Comparison of ENCODE assay signal across 26 cellular contexts in genomic region chr16:75343311-75343710, GRCh38.
DNase-seq lines count a peak whose midpoint lies in the region; ATAC-seq and TF ChIP-seq lines count a peak whose summit lies in the region.
"Had no signal": no experiment of that assay in that cellular context is flagged by ENCODE, and none has a peak within 500 bp of the region (broad histone marks: within the 10 kb centered on the region; RNA-seq: fewer than 3 reads in every experiment).

No MANE protein-coding gene starts in this region.

- H4K91ac ChIP-seq in IMR-90 (ENCODE audit: insufficient read depth, low read depth, low read length) (no peak overlapping the region), mesenchymal stem cell (ENCODE audit: low read length) (no peak overlapping the region)

- no peak for TF ChIP-seq POLR2A in IMR-90 (IDR thresholded peaks at IDR 0.05; ENCODE audit: low read depth, low read length)
- TF ChIP-seq POLR2A in transverse colon (IDR thresholded peaks at IDR 0.05) = no peak
- no peak for TF ChIP-seq POLR2A in thyroid gland (IDR thresholded peaks at IDR 0.05)

- peak overlapping the region; percentile 65 for H3K14ac ChIP-seq in IMR-90 (replicated peaks; ENCODE audit: low read depth, low read length)
- no peak overlapping the region for H3K14ac ChIP-seq in mesenchymal stem cell (ENCODE audit: low read length in 2 of 2)

- CTCF ChIA-PET in IMR-90 (lab: Yijun Ruan, JAX) = no interaction called here

- no peak for ATAC-seq in IMR-90 (ENCODE audit: low read depth)
- ATAC-seq: activated T-cell treated with anti-CD3 and anti-CD28 coated beads, Interleukin-2, amount 50 U/mL, for 72 hours; gastroesophageal sphincter; HCT116 had no signal

- H3K36me3 ChIP-seq in IMR-90 (ENCODE audit: control insufficient read depth, insufficient read depth, low read length) (peaks cover under 1% of the 10 kb centered on the region), mesenchymal stem cell (ENCODE audit: control insufficient read depth in 1 of 2, insufficient read depth in 2 of 2, low read depth in 1 of 2, low read length in 2 of 2) (peaks cover 3 to 13% of the 10 kb centered on the region in 2 experiments), subcutaneous abdominal adipose tissue (ENCODE audit: control insufficient read depth in 5 of 5, insufficient read depth in 5 of 5, low read length in 5 of 5) (peaks cover 0 to 8% (median 3%) of the 10 kb centered on the region in 5 donors), transverse colon (no peaks in the 10 kb centered on the region), thyroid gland (no peaks in the 10 kb centered on the region)
- H3K36me3 ChIP-seq: esophagus muscularis mucosa, gastroesophageal sphincter, SJCRH30 had no signal

- no peak for TF ChIP-seq RAD21 in IMR-90 (IDR thresholded peaks at IDR 0.05; ENCODE audit: low read length)

- DNase-seq in IMR-90 (no peak), mesenchymal stem cell (no peak), transverse colon (no peak), thyroid gland (no peak)
- DNase-seq in activated naive CD4-positive, alpha-beta T cell (lab: John Stamatoyannopoulos, UW) = no peak
- DNase-seq: activated CD4-positive, alpha-beta T cell treated with anti-CD3 and anti-CD28 coated beads, Interleukin-2, amount 10 ng/mL, durations not matched to agents 24 days and 14 days; activated naive CD4-positive, alpha-beta T cell treated with anti-CD3 and anti-CD28 coated beads, Interleukin-2, amount 50 U/mL, for 16 hours; activated T-cell treated with anti-CD3 and anti-CD28 coated beads, Interleukin-2, amount 50 U/mL, for 72 hours; CD4-positive, alpha-beta memory T cell; effector CD4-positive, alpha-beta T cell; GF-D8; islet precursor cell; KG1; naive B cell; NCI-H187; NCI-H2227 treated with DMSO at 0.1 percent for 48 hours; NCI-H82; posterior cingulate gyrus; SJCRH30; stimulated activated CD4-positive, alpha-beta T cell treated with anti-CD3 and anti-CD28 coated beads, Interleukin-1b, Interleukin-23, amount 100 ng/mL, for 48 hours had no signal

- WGBS in IMR-90 (ENCODE audit: extremely low coverage in 2 of 2, insufficient read length in 1 of 2), 2 experiments = 67% methylated on average over 1 of the region's 1 CpG; no CpG with 5 or more reads in 1 of the 2 experiments
- 100% methylated on average over 1 of the region's 1 CpG for WGBS in mesenchymal stem cell
- 83 to 88% methylated on average over 1 of the region's 1 CpG for WGBS in transverse colon (ENCODE audit: low coverage in 1 of 2), 2 donors
- WGBS in thyroid gland, 2 donors = 83 to 95% methylated on average over 1 of the region's 1 CpG

- no peak overlapping the region for H2BK15ac ChIP-seq in IMR-90 (ENCODE audit: low read depth, low read length)
- no peak overlapping the region for H2BK15ac ChIP-seq in mesenchymal stem cell (ENCODE audit: low read depth, poor library complexity, severe bottlenecking)

- peaks cover 7 to 44% of the 10 kb centered on the region in 2 experiments for H3K79me1 ChIP-seq in IMR-90 (ENCODE audit: low read depth in 1 of 2, low read length in 2 of 2)
- H3K79me1 ChIP-seq in mesenchymal stem cell (replicated peaks; ENCODE audit: low read length, poor library complexity, severe bottlenecking) = peaks cover 11% of the 10 kb centered on the region

- no peak overlapping the region for H3K4me3 Mint-ChIP-seq in brain
- H3K4me3 Mint-ChIP-seq: activated CD4-positive, alpha-beta T cell treated with anti-CD3 and anti-CD28 coated beads, Interleukin-2, amount 10 ng/mL, durations not matched to agents 24 days and 14 days; activated T-cell treated with anti-CD3 and anti-CD28 coated beads, Interleukin-2, amount 50 U/mL, for 72 hours; CD4-positive, alpha-beta memory T cell; naive B cell; T-helper 1 cell treated with Interleukin-12 subunit alpha and Interleukin-12 subunit beta and Interleukin-4 antibody, amounts not matched to agents 30 μg/mL and 1 μg/mL, for 36 hours had no signal

- H3K9me3 ChIP-seq in IMR-90 (ENCODE audit: control insufficient read depth, insufficient read depth, low read length) (no peaks in the 10 kb centered on the region), mesenchymal stem cell (ENCODE audit: control insufficient read depth, low read length) (no peaks in the 10 kb centered on the region), subcutaneous abdominal adipose tissue (ENCODE audit: control insufficient read depth in 5 of 5, low read length in 5 of 5) (no peaks in the 10 kb centered on the region), transverse colon (no peaks in the 10 kb centered on the region), thyroid gland (no peaks in the 10 kb centered on the region)
- H3K9me3 ChIP-seq: esophagus muscularis mucosa, gastroesophageal sphincter, SJCRH30 had no signal

- dilution Hi-C loops in IMR-90 (cut with HindIII; ENCODE audit: low sequenced_read_pairs, unreplicated experiment) = no loop called here

- no peak overlapping the region; the same call in 1 of the 2 replicates for H3K4ac ChIP-seq in IMR-90 (ENCODE audit: low read depth, low read length)
- H3K4ac ChIP-seq in mesenchymal stem cell (ENCODE audit: low read depth in 1 of 2, low read length in 2 of 2) = no peak overlapping the region

- H3K18ac ChIP-seq in IMR-90 (ENCODE audit: low read depth, low read length) (no peak overlapping the region), mesenchymal stem cell (ENCODE audit: low read depth in 1 of 2, low read length in 2 of 2) (peak overlapping the region in 1 of 2 experiments; percentile 37)

- TF ChIP-seq CTCF in IMR-90 (conservative IDR thresholded peaks at IDR 0.05; ENCODE audit: low read depth, low read length) = no peak
- no peak for TF ChIP-seq CTCF in brain (conservative IDR thresholded peaks at IDR 0.05)
- TF ChIP-seq CTCF in transverse colon (IDR thresholded peaks at IDR 0.05) = no peak
- no peak for TF ChIP-seq CTCF in thyroid gland (IDR thresholded peaks at IDR 0.05)

- no TSS peak for BruUV-seq in IMR-90 (replicated peaks; lab: Mats Ljungman, UMichigan)

- peak overlapping the region; percentile 30; the same call in 1 of the 2 replicates for H2AK5ac ChIP-seq in IMR-90 (ENCODE audit: low read depth, low read length)
- peak overlapping the region; percentile 82 for H2AK5ac ChIP-seq in mesenchymal stem cell (ENCODE audit: low read length, severe bottlenecking)

- intact Hi-C loops in IMR-90 (cut with micrococcal nuclease) (loop anchor here (5.0 kb wide), 1 partner anchor 34 kb away; no protein-coding TSS in a partner anchor), transverse colon (cut with DNase I; ENCODE audit: low total_unique reads) (no loop called here), thyroid gland (cut with DNase I) (no loop called here)

- H3K4me3 ChIP-seq in IMR-90 (ENCODE audit: insufficient read depth, low read depth, low read length) (no peak overlapping the region), mesenchymal stem cell (ENCODE audit: insufficient read depth in 1 of 2, low read depth in 1 of 2, low read length in 2 of 2) (no peak overlapping the region), subcutaneous abdominal adipose tissue (ENCODE audit: low read depth in 1 of 5, low read length in 5 of 5) (no peak overlapping the region), transverse colon (no peak overlapping the region), thyroid gland (replicated peaks in 1 of 3) (no peak overlapping the region)
- H3K4me3 ChIP-seq: esophagus muscularis mucosa, gastroesophageal sphincter, SJCRH30 had no signal

- H2BK120ac ChIP-seq in IMR-90 (ENCODE audit: low read depth, low read length) (no peak overlapping the region), mesenchymal stem cell (ENCODE audit: low read depth, low read length) (no peak overlapping the region)

- no peak for TF ChIP-seq EP300 in transverse colon (IDR thresholded peaks at IDR 0.05; ENCODE audit: low read depth)

- H3K9me3 Mint-ChIP-seq in brain = peaks cover 0 to 2% (median 0%) of the 10 kb centered on the region in 5 experiments
- H3K9me3 Mint-ChIP-seq: activated CD4-positive, alpha-beta T cell treated with anti-CD3 and anti-CD28 coated beads, Interleukin-2, amount 10 ng/mL, durations not matched to agents 24 days and 14 days; activated T-cell treated with anti-CD3 and anti-CD28 coated beads, Interleukin-2, amount 50 U/mL, for 72 hours; CD4-positive, alpha-beta memory T cell; T-helper 1 cell treated with Interleukin-12 subunit alpha and Interleukin-12 subunit beta and Interleukin-4 antibody, amounts not matched to agents 30 μg/mL and 1 μg/mL, for 36 hours had no signal

- H3K56ac ChIP-seq in IMR-90 (ENCODE audit: extremely low read depth, insufficient read depth, low read length) = no peak overlapping the region

- H2BK5ac ChIP-seq in IMR-90 (ENCODE audit: low read depth, low read length, poor library complexity, severe bottlenecking) (no peak overlapping the region), mesenchymal stem cell (ENCODE audit: low read depth, low read length, poor library complexity, severe bottlenecking) (no peak overlapping the region)

- no peaks in the 10 kb centered on the region for H3K27me3 ChIP-seq in IMR-90 (ENCODE audit: control insufficient read depth, insufficient read depth, low read length)
- H3K27me3 ChIP-seq in mesenchymal stem cell (ENCODE audit: control insufficient read depth in 1 of 2, insufficient read depth in 1 of 2, low read length in 2 of 2) = no peaks in the 10 kb centered on the region
- H3K27me3 ChIP-seq in subcutaneous abdominal adipose tissue (ENCODE audit: control insufficient read depth in 5 of 5, insufficient read depth in 4 of 5, low read length in 5 of 5) = no peaks in the 10 kb centered on the region
- H3K27me3 ChIP-seq in transverse colon = peaks cover 4% of the 10 kb centered on the region
- H3K27me3 ChIP-seq in thyroid gland = no peaks in the 10 kb centered on the region
- H3K27me3 ChIP-seq: esophagus muscularis mucosa, gastroesophageal sphincter, SJCRH30 had no signal

- H2AK9ac ChIP-seq in IMR-90 (replicated peaks; ENCODE audit: low read depth, low read length, poor library complexity) = no peak overlapping the region

- POLR2A ChIA-PET in IMR-90 (lab: Charles Lee; ENCODE audit: unreplicated experiment) = no interaction called here

- peak overlapping the region; percentile 36; the same call in 1 of the 2 replicates for H3K23ac ChIP-seq in IMR-90 (ENCODE audit: low read depth, low read length)
- H3K23ac ChIP-seq in mesenchymal stem cell (ENCODE audit: low read length in 2 of 2) = no peak overlapping the region

- peaks cover 35% of the 10 kb centered on the region for H3K36me3 Mint-ChIP-seq in brain

- H3K9ac ChIP-seq in IMR-90 (ENCODE audit: low read depth, low read length) (no peak overlapping the region), mesenchymal stem cell (ENCODE audit: low read length) (no peak overlapping the region), subcutaneous abdominal adipose tissue (ENCODE audit: low read length in 5 of 5) (no peak overlapping the region)

- H3K27ac ChIP-seq in IMR-90 (ENCODE audit: insufficient read depth, low read length) (no peak overlapping the region), mesenchymal stem cell (ENCODE audit: low read length, poor library complexity, severe bottlenecking) (peak overlapping the region; percentile 98), subcutaneous abdominal adipose tissue (ENCODE audit: low read depth, low read length) (peak overlapping the region; percentile 54), transverse colon (peak overlapping the region in 1 of 4 donors; percentile 67), thyroid gland (no peak overlapping the region)
- H3K27ac ChIP-seq: SJCRH30 had no signal

- H3K27ac Mint-ChIP-seq in brain = peak overlapping the region in 3 of 5 experiments; percentile 37 to 70 (median 69)
- H3K27ac Mint-ChIP-seq: activated CD4-positive, alpha-beta T cell treated with anti-CD3 and anti-CD28 coated beads, Interleukin-2, amount 10 ng/mL, durations not matched to agents 24 days and 14 days; activated T-cell treated with anti-CD3 and anti-CD28 coated beads, Interleukin-2, amount 50 U/mL, for 72 hours; CD4-positive, alpha-beta memory T cell; naive B cell; T-helper 1 cell treated with Interleukin-12 subunit alpha and Interleukin-12 subunit beta and Interleukin-4 antibody, amounts not matched to agents 30 μg/mL and 1 μg/mL, for 36 hours had no signal

- no peaks in the 10 kb centered on the region for H3K27me3 Mint-ChIP-seq in brain
- H3K27me3 Mint-ChIP-seq: activated CD4-positive, alpha-beta T cell treated with anti-CD3 and anti-CD28 coated beads, Interleukin-2, amount 10 ng/mL, durations not matched to agents 24 days and 14 days; CD4-positive, alpha-beta memory T cell had no signal

- H3K4me1 ChIP-seq in IMR-90 (ENCODE audit: control insufficient read depth, insufficient read depth, low read length) (peaks cover 24% of the 10 kb centered on the region), mesenchymal stem cell (ENCODE audit: control insufficient read depth, insufficient read depth, low read depth, low read length) (peaks cover 9% of the 10 kb centered on the region), subcutaneous abdominal adipose tissue (ENCODE audit: control insufficient read depth in 5 of 5, insufficient read depth in 5 of 5, low read length in 5 of 5) (peaks cover 0 to 36% (median 19%) of the 10 kb centered on the region in 5 donors), transverse colon (peaks cover 18 to 28% (median 19%) of the 10 kb centered on the region in 4 donors), thyroid gland (peaks cover 0 to 15% of the 10 kb centered on the region in 2 donors)
- H3K4me1 ChIP-seq: SJCRH30 had no signal

- H2AFZ ChIP-seq in IMR-90 (replicated peaks; ENCODE audit: low read length, poor library complexity) (no peak overlapping the region), mesenchymal stem cell (ENCODE audit: low read depth, low read length) (no peak overlapping the region)

- H3K9me1 ChIP-seq in IMR-90 (ENCODE audit: insufficient read depth, low read length) = peaks cover 22% of the 10 kb centered on the region

- H3K4me1 Mint-ChIP-seq in brain = peaks cover 50% of the 10 kb centered on the region

- H3K4me2 ChIP-seq in IMR-90 (ENCODE audit: low read depth, low read length) (no peak overlapping the region), mesenchymal stem cell (ENCODE audit: low read length, poor library complexity, severe bottlenecking) (no peak overlapping the region)

- H2BK12ac ChIP-seq in mesenchymal stem cell (ENCODE audit: low read length in 2 of 2) = peak overlapping the region in 1 of 2 experiments; percentile 65

- in situ Hi-C loops in IMR-90 (cut with MboI; ENCODE audit: low sequenced_read_pairs) (no loop called here), transverse colon (cut with MboI; ENCODE audit: low pct_ligation_motif_present in 1 of 4, low pct_unique_long_range_greater_than_20kb in 1 of 4, low sequenced_read_pairs in 3 of 4) (no loop called here)

- H4K8ac ChIP-seq in IMR-90 (ENCODE audit: low read depth in 2 of 2, low read length in 2 of 2) (no peak overlapping the region), mesenchymal stem cell (ENCODE audit: low read length) (no peak overlapping the region)

- H4K20me1 ChIP-seq in IMR-90 (ENCODE audit: insufficient read depth, low read length) = no peaks in the 10 kb centered on the region

- H4K5ac ChIP-seq in IMR-90 (ENCODE audit: low read depth, low read length) = no peak overlapping the region

- H2BK20ac ChIP-seq in IMR-90 (ENCODE audit: low read depth, low read length) = no peak overlapping the region; the same call in 1 of the 2 replicates

Comparison
In these comparisons a context has a peak if more than half of its experiments do, and no peak if none do; other contexts are left out.
1. H3K27ac ChIP-seq: peak in mesenchymal stem cell (single experiment) and subcutaneous abdominal adipose tissue (single experiment); none in IMR-90 (single experiment) and thyroid gland (0 of 3).